In the genomic region with DNA sequence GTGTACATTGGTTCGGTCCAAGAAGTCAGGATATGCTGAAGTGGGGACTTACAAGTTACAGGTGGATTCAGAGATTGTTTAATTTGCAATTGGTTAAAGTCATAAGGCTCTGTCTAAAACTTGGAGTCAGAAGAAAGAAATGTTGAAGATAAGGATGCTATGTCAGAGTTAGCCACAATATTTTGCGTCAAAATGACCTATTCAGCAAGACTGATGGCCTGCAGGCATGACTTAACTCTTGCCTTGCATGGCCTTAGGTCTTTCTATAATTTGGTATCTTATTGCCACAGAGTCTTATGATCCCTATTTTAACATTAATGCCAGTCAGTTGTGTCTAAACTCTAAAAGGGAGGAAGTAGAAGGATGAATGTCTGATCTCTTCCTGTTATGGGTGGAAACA, we compare ENCODE assay signal across 18 cellular contexts. TPM values are rescaled to one million over a fixed set of nuclear protein-coding genes. Genes with fewer than 3 reads are reported as not detected.
DNase-seq lines count a peak whose midpoint lies in the region; ATAC-seq and TF ChIP-seq lines count a peak whose summit lies in the region.
"Had no signal": no experiment of that assay in that cellular context is flagged by ENCODE, and none has a peak within 500 bp of the region (broad histone marks: within the 10 kb centered on the region; RNA-seq: fewer than 3 reads in every experiment).

No MANE protein-coding gene starts in this region.

- no peak overlapping the region for H2AK5ac ChIP-seq in trophoblast cell (ENCODE audit: low read length)

- no peak overlapping the region for H3K4me3 Mint-ChIP-seq in activated T-cell treated with anti-CD3 and anti-CD28 coated beads, Interleukin-2, amount 50 U/mL, for 24 hours
- H3K4me3 Mint-ChIP-seq: CD4-positive, alpha-beta T cell; GM23338; HFFc6 had no signal

- no peak for TF ChIP-seq CTCF in choroid plexus epithelial cell (conservative IDR thresholded peaks at IDR 0.05; ENCODE audit: low read depth, low read length)

- no peaks in the 10 kb centered on the region for H3K36me3 Mint-ChIP-seq in activated T-cell treated with anti-CD3 and anti-CD28 coated beads, Interleukin-2, amount 50 U/mL, for 24 hours (ENCODE audit: low read depth)

- H3K79me1 ChIP-seq in trophoblast cell (ENCODE audit: low read length): peaks cover under 1% of the 10 kb centered on the region

- H3K79me2 ChIP-seq in trophoblast cell (ENCODE audit: control insufficient read depth, insufficient read depth, low read length, poor library complexity): no peaks in the 10 kb centered on the region

- DNase-seq in activated T-cell treated with anti-CD3 and anti-CD28 coated beads, Interleukin-2, amount 50 U/mL, for 24 hours: no peak
- no peak for DNase-seq in activated T-cell treated with anti-CD3 and anti-CD28 coated beads, Interleukin-2, amount 50 U/mL, for 48 hours
- DNase-seq in SK-MEL-5 (ENCODE audit: low read depth, low spot score) (peak; percentile 39), choroid plexus epithelial cell (ENCODE audit: low read depth) (peak; percentile 8), trophoblast cell (peak; percentile 81 to 92), NCI-H2171 (lab: John Stamatoyannopoulos, UW) (no peak), NCI-H1092 (lab: John Stamatoyannopoulos, UW) (no peak)
- DNase-seq: AML-193; Caco-2; CD4-positive, alpha-beta T cell; H7; HFFc6 had no signal

- no peak overlapping the region for H3K23ac ChIP-seq in trophoblast cell (ENCODE audit: low read length)

- H4K91ac ChIP-seq in trophoblast cell (ENCODE audit: low read depth, low read length): no peak overlapping the region

- no peak overlapping the region for H3K9ac ChIP-seq in trophoblast cell (ENCODE audit: low read length)

- WGBS in trophoblast cell (ENCODE audit: extremely low coverage, insufficient coverage, insufficient read length): no CpG with 5 or more reads among the region's 2 CpGs

- H3K14ac ChIP-seq in trophoblast cell (ENCODE audit: low read length): no peak overlapping the region

- H3K27me3 ChIP-seq in trophoblast cell (ENCODE audit: insufficient read depth, low read length): no peaks in the 10 kb centered on the region

- H4K8ac ChIP-seq in trophoblast cell (ENCODE audit: low read depth, low read length): no peak overlapping the region

- H3K4me3 ChIP-seq in choroid plexus epithelial cell (ENCODE audit: low read depth, low read length) (no peak overlapping the region), trophoblast cell (ENCODE audit: low read depth, low read length) (no peak overlapping the region)
- H3K4me3 ChIP-seq: A549, GM23338 had no signal

- ATAC-seq in HG03039 (IDR thresholded peaks at IDR 0.05; ENCODE audit: unreplicated experiment): no peak
- ATAC-seq: A549, GM23338, HCT116 had no signal

- H2BK120ac ChIP-seq in trophoblast cell (ENCODE audit: insufficient read depth, low read length, poor library complexity): no peak overlapping the region

- H2BK5ac ChIP-seq in trophoblast cell (ENCODE audit: low read depth, low read length, poor library complexity): no peak overlapping the region

- H2BK12ac ChIP-seq in trophoblast cell (ENCODE audit: low read length): no peak overlapping the region

- no peaks in the 10 kb centered on the region for H3K36me3 ChIP-seq in trophoblast cell (ENCODE audit: control insufficient read depth in 1 of 2, insufficient read depth in 2 of 2, low read length in 2 of 2)

- no peaks in the 10 kb centered on the region for H3K9me3 Mint-ChIP-seq in activated T-cell treated with anti-CD3 and anti-CD28 coated beads, Interleukin-2, amount 50 U/mL, for 24 hours
- H3K9me3 Mint-ChIP-seq: CD4-positive, alpha-beta T cell; GM23338; HFFc6 had no signal

- peaks cover 7% of the 10 kb centered on the region for H3K4me1 Mint-ChIP-seq in activated T-cell treated with anti-CD3 and anti-CD28 coated beads, Interleukin-2, amount 50 U/mL, for 24 hours (ENCODE audit: low read depth)

- no peak overlapping the region for H3K27ac ChIP-seq in trophoblast cell (ENCODE audit: low read depth, low read length)
- H3K27ac ChIP-seq: 22Rv1, A549, C4-2B had no signal

- no peak overlapping the region for H3K4ac ChIP-seq in trophoblast cell (ENCODE audit: low read depth, low read length)

- no peak overlapping the region for H2AFZ ChIP-seq in trophoblast cell (ENCODE audit: insufficient read depth, low read length, poor library complexity)
- H2AFZ ChIP-seq: GM23338 had no signal

- H3K9me3 ChIP-seq in trophoblast cell (ENCODE audit: insufficient read depth, low read depth, low read length): no peaks in the 10 kb centered on the region
- H3K9me3 ChIP-seq: A549, Caco-2 had no signal

- peak overlapping the region; percentile 8 for H3K27ac Mint-ChIP-seq in activated T-cell treated with anti-CD3 and anti-CD28 coated beads, Interleukin-2, amount 50 U/mL, for 24 hours
- H3K27ac Mint-ChIP-seq: CD4-positive, alpha-beta T cell; GM23338; HFFc6 had no signal

- no peak overlapping the region for H3K4me2 ChIP-seq in trophoblast cell (ENCODE audit: low read length)
- H3K4me2 ChIP-seq: A549, GM23338 had no signal

- no peaks in the 10 kb centered on the region for H3K27me3 Mint-ChIP-seq in activated T-cell treated with anti-CD3 and anti-CD28 coated beads, Interleukin-2, amount 50 U/mL, for 24 hours
- H3K27me3 Mint-ChIP-seq: CD4-positive, alpha-beta T cell had no signal

- no peak overlapping the region for H4K12ac ChIP-seq in trophoblast cell (ENCODE audit: low read depth, low read length)

- H3K4me1 ChIP-seq in trophoblast cell (ENCODE audit: control insufficient read depth in 1 of 2, insufficient read depth in 2 of 2, low read length in 2 of 2): no peaks in the 10 kb centered on the region

- in situ Hi-C loops in SK-MEL-5 (cut with HindIII; ENCODE audit: low pct_unique_long_range_greater_than_20kb, low sequenced_read_pairs): no loop called here

- no peak overlapping the region for H3K18ac ChIP-seq in trophoblast cell (ENCODE audit: low read length)

RNA-seq across cellular contexts. Expression of a gene that starts 5.2 kb away (rescaled TPM):
- total RNA-seq in SK-MEL-5 (2014; rRNA removed; shearing (Covaris generic)): 51.2 and 54.1 TPM in 2 replicates
- 42.5 and 43.1 TPM in 2 replicates for polyA plus RNA-seq in SK-MEL-5 (2015; cell fraction: cytosol; rRNA removed)
- 8.7 and 12.4 TPM in 2 replicates for polyA plus RNA-seq in SK-MEL-5 (2015; cell fraction: nucleus; rRNA removed)
- polyA plus RNA-seq in trophoblast cell (2013): 39.3 and 39.7 TPM in 2 replicates

RNA-seq across cellular contexts. Expression of a gene that starts 11.8 kb away (rescaled TPM):
- total RNA-seq in SK-MEL-5 (2014; rRNA removed; shearing (Covaris generic)): 456 and 499 TPM in 2 replicates
- polyA plus RNA-seq in SK-MEL-5 (2015; cell fraction: cytosol; rRNA removed): 197 and 259 TPM in 2 replicates
- polyA plus RNA-seq in SK-MEL-5 (2015; cell fraction: nucleus; rRNA removed): 83.3 and 119 TPM in 2 replicates
- 167 and 168 TPM in 2 replicates for polyA plus RNA-seq in trophoblast cell (2013)

RNA-seq across cellular contexts. Expression of a gene that starts 46.4 kb away (rescaled TPM):
- 12.3 and 21.7 TPM in 2 replicates for total RNA-seq in SK-MEL-5 (2014; rRNA removed; shearing (Covaris generic))
- polyA plus RNA-seq in SK-MEL-5 (2015; cell fraction: cytosol; rRNA removed): 8.5 and 11.8 TPM in 2 replicates
- 153 and 176 TPM in 2 replicates for polyA plus RNA-seq in SK-MEL-5 (2015; cell fraction: nucleus; rRNA removed)
- 3.4 and 3.5 TPM in 2 replicates for polyA plus RNA-seq in trophoblast cell (2013)

Comparison
In these comparisons a context has a peak if more than half of its experiments do, and no peak if none do; other contexts are left out.
1. DNase-seq: peak in SK-MEL-5 (single experiment), choroid plexus epithelial cell (single experiment) and trophoblast cell (2 of 2); none in activated T-cell treated with anti-CD3 and anti-CD28 coated beads, Interleukin-2, amount 50 U/mL, for 24 hours (single experiment), activated T-cell treated with anti-CD3 and anti-CD28 coated beads, Interleukin-2, amount 50 U/mL, for 48 hours (0 of 2), NCI-H2171 (single experiment) and NCI-H1092 (single experiment).